ENCODE assay signal across 13 cellular contexts in the genomic region with DNA sequence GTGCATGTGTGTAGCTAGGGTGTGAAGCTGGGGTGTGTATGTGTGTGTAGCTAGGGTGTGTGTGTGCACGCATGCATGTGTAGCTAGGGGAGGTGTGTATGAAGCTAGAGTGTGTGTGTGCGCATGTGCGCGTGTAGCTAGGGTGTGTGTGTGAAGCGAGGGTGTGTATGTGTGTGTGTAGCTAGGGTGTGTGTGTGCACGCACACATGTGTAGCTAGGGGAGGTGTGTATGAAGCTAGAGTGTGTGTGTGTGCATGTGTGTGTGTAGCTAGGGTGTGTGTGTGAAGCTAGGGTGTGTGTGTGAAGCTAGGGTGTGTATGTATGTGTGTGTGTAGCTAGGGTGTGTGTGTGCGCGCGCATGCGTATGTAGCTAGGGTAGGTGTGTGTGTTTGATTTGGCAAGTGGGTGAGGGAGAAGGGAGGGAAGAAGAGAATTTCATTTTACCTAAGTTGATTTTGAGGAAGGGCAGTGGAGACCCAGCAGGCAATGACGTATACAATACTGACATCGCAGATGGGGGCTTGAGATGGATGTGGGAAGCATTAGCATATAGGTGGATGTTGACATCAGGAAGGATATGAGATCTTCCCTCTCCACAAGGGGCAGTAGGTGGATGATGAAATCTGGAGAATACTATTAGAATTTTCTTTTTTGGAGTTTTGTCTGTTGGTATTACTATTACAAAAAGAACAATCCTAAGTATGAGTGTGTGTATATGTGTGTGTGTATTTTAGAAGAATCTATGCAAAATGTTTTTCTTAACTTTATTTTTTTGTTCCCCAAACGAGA.
DNase-seq lines count a peak whose midpoint lies in the region; ATAC-seq and TF ChIP-seq lines count a peak whose summit lies in the region.
"Had no signal": no experiment of that assay in that cellular context is flagged by ENCODE, and none has a peak within 500 bp of the region (broad histone marks: within the 10 kb centered on the region; RNA-seq: fewer than 3 reads in every experiment).

No MANE protein-coding gene starts in this region.

- no peak for TF ChIP-seq POLR2A in spleen (IDR thresholded peaks at IDR 0.05)
- TF ChIP-seq POLR2A in gastrocnemius medialis (IDR thresholded peaks at IDR 0.05) = no peak

- no peaks in the 10 kb centered on the region for H3K9me3 ChIP-seq in SK-N-SH
- H3K9me3 ChIP-seq in OCI-LY7 (ENCODE audit: low read length) = no peaks in the 10 kb centered on the region
- no peaks in the 10 kb centered on the region for H3K9me3 ChIP-seq in upper lobe of right lung
- H3K9me3 ChIP-seq in spleen = no peaks in the 10 kb centered on the region
- H3K9me3 ChIP-seq in gastrocnemius medialis = no peaks in the 10 kb centered on the region

- in situ Hi-C loops in gastrocnemius medialis (cut with MboI; ENCODE audit: low sequenced_read_pairs in 4 of 4) = no loop called here

- H3K79me2 ChIP-seq in SK-N-SH (ENCODE audit: insufficient read depth) (no peaks in the 10 kb centered on the region), OCI-LY7 (ENCODE audit: insufficient read depth, low read depth, low read length) (no peaks in the 10 kb centered on the region)

- no peaks in the 10 kb centered on the region for H3K4me1 ChIP-seq in SK-N-SH (ENCODE audit: control insufficient read depth in 1 of 2, insufficient read depth in 2 of 2, low read depth in 1 of 2, low read length in 1 of 2)
- no peaks in the 10 kb centered on the region for H3K4me1 ChIP-seq in OCI-LY7 (ENCODE audit: insufficient read depth, low read length, poor library complexity, severe bottlenecking)
- H3K4me1 ChIP-seq in upper lobe of right lung = no peaks in the 10 kb centered on the region
- no peaks in the 10 kb centered on the region for H3K4me1 ChIP-seq in spleen
- H3K4me1 ChIP-seq in gastrocnemius medialis = no peaks in the 10 kb centered on the region

- CTCF ChIA-PET in SK-N-SH (lab: Yijun Ruan, JAX) (interaction anchor here (1.4 to 2.3 kb wide), 3 partner anchors 12 to 33 kb away, joined by 4 to 6 read pairs (median 4); no protein-coding TSS in a partner anchor), OCI-LY7 (lab: Charles Lee; ENCODE audit: unreplicated experiment) (no interaction called here)

- H3K9ac ChIP-seq in SK-N-SH = no peak overlapping the region

- WGBS in SK-N-SH (ENCODE audit: low lambda C conversion rate) = 95% methylated on average over 13 of the region's 13 CpGs
- 88 to 95% (median 92%) methylated on average over 13 of the region's 13 CpGs for WGBS in spleen, 5 donors

- H2AFZ ChIP-seq in SK-N-SH (ENCODE audit: low read depth) (no peak overlapping the region), OCI-LY7 (ENCODE audit: low read length) (no peak overlapping the region)

- H3K4me3 ChIP-seq in SK-N-SH (ENCODE audit: low read depth in 2 of 2, low read length in 1 of 2) (no peak overlapping the region), OCI-LY7 (ENCODE audit: low read depth, low read length, poor library complexity, severe bottlenecking) (no peak overlapping the region), fibroblast of pulmonary artery (replicated peaks; ENCODE audit: low read depth, low read length) (no peak overlapping the region), upper lobe of right lung (no peak overlapping the region), spleen (no peak overlapping the region), gastrocnemius medialis (no peak overlapping the region)

- H3K27me3 ChIP-seq in SK-N-SH (ENCODE audit: insufficient read depth) (no peaks in the 10 kb centered on the region), upper lobe of right lung (no peaks in the 10 kb centered on the region), spleen (replicated peaks in 1 of 7) (no peaks in the 10 kb centered on the region), gastrocnemius medialis (no peaks in the 10 kb centered on the region)

- no peak for DNase-seq in SK-N-SH
- no peak for DNase-seq in OCI-LY7 (ENCODE audit: low spot score)
- DNase-seq in fibroblast of pulmonary artery (ENCODE audit: low read depth) = no peak
- no peak for DNase-seq in upper lobe of right lung
- DNase-seq in spleen = no peak
- no peak for DNase-seq in gastrocnemius medialis
- DNase-seq: activated gamma-delta T cell; foreskin melanocyte; Karpas-422; NCI-H2081; stimulated activated naive CD4-positive, alpha-beta T cell had no signal

- intact Hi-C loops in OCI-LY7 (cut with micrococcal nuclease; ENCODE audit: unreplicated experiment) = no loop called here
- intact Hi-C loops in upper lobe of right lung (cut with DNase I) = no loop called here
- intact Hi-C loops in spleen (cut with DNase I; ENCODE audit: low total_unique reads) = no loop called here
- intact Hi-C loops in gastrocnemius medialis (cut with DNase I; ENCODE audit: low total_unique reads) = no loop called here

- TF ChIP-seq RAD21 in SK-N-SH (IDR thresholded peaks at IDR 0.05; ENCODE audit: low read length) = no peak

- H4K20me1 ChIP-seq in SK-N-SH (ENCODE audit: insufficient read depth) (no peaks in the 10 kb centered on the region), OCI-LY7 (ENCODE audit: insufficient read depth, low read length) (no peaks in the 10 kb centered on the region)

- no TSS peak for BruUV-seq in OCI-LY7 (replicated peaks; lab: Mats Ljungman, UMichigan)

- TF ChIP-seq EP300 in SK-N-SH (IDR thresholded peaks at IDR 0.05; ENCODE audit: borderline replicate concordance in 1 of 2, low read depth in 1 of 2, low read length in 1 of 2) = no peak

- peaks cover 7 to 22% of the 10 kb centered on the region in 2 experiments for H3K36me3 ChIP-seq in SK-N-SH (replicated peaks in 1 of 2; ENCODE audit: control insufficient read depth in 1 of 2, insufficient read depth in 2 of 2, low read length in 1 of 2)
- no peaks in the 10 kb centered on the region for H3K36me3 ChIP-seq in OCI-LY7 (ENCODE audit: insufficient read depth, low read length)
- H3K36me3 ChIP-seq in upper lobe of right lung = peaks cover 21% of the 10 kb centered on the region
- peaks cover 0 to 4% (median 0%) of the 10 kb centered on the region in 6 donors for H3K36me3 ChIP-seq in spleen
- H3K36me3 ChIP-seq in gastrocnemius medialis = no peaks in the 10 kb centered on the region

- no peaks in the 10 kb centered on the region for H3F3A ChIP-seq in SK-N-SH (replicated peaks; ENCODE audit: insufficient read depth)

- H3K4me2 ChIP-seq in SK-N-SH (no peak overlapping the region), OCI-LY7 (ENCODE audit: low read length) (no peak overlapping the region)

- POLR2A ChIA-PET in SK-N-SH (lab: Yijun Ruan, JAX) = no interaction called here
- POLR2A ChIA-PET in OCI-LY7 (lab: Charles Lee) = no interaction called here

- TF ChIP-seq CTCF in SK-N-SH (IDR thresholded peaks at IDR 0.05) = peak; percentile 16; the same call in 1 of the 2 replicates
- peak; percentile 27; the same call in 1 of the 2 replicates for TF ChIP-seq CTCF in OCI-LY7 (conservative IDR thresholded peaks at IDR 0.05; ENCODE audit: low read length)
- peak; percentile 7 for TF ChIP-seq CTCF in fibroblast of pulmonary artery (IDR thresholded peaks at IDR 0.05; ENCODE audit: low read length, missing control alignments)
- no peak for TF ChIP-seq CTCF in upper lobe of right lung (IDR thresholded peaks at IDR 0.05)
- TF ChIP-seq CTCF in spleen (IDR thresholded peaks at IDR 0.05 in 8 of 11, conservative IDR thresholded peaks at IDR 0.05 in 3 of 11) = no peak
- TF ChIP-seq CTCF in gastrocnemius medialis (IDR thresholded peaks at IDR 0.05 in 4 of 5, conservative IDR thresholded peaks at IDR 0.05 in 1 of 5) = no peak

- no peak overlapping the region for H3K27ac ChIP-seq in SK-N-SH (ENCODE audit: low read depth in 2 of 2, low read length in 1 of 2)
- H3K27ac ChIP-seq in OCI-LY7 (ENCODE audit: low read depth, low read length, poor library complexity, severe bottlenecking) = no peak overlapping the region
- H3K27ac ChIP-seq in upper lobe of right lung = no peak overlapping the region
- no peak overlapping the region for H3K27ac ChIP-seq in spleen
- H3K27ac ChIP-seq in gastrocnemius medialis = no peak overlapping the region

- ATAC-seq in SK-N-SH treated with all-trans-retinoic acid at 6 μM for 48 hours (no peak), upper lobe of right lung (peak; percentile 41), HG02798 (IDR thresholded peaks at IDR 0.05; ENCODE audit: poor library complexity, unreplicated experiment) (no peak), gastrocnemius medialis (no peak)

- no peaks in the 10 kb centered on the region for H3K9me2 ChIP-seq in SK-N-SH
- no peaks in the 10 kb centered on the region for H3K9me2 ChIP-seq in OCI-LY7 (ENCODE audit: insufficient read depth, low read length)

TF ChIP-seq in SK-N-SH, 30 proteins besides CTCF, POLR2A, EP300 and RAD21:
- no peak for TF ChIP-seq TEAD4 (IDR thresholded peaks at IDR 0.05; ENCODE audit: borderline replicate concordance, insufficient read depth)
- TF ChIP-seq MEF2A (IDR thresholded peaks at IDR 0.05; ENCODE audit: borderline replicate concordance, low read depth) = no peak
- no peak for TF ChIP-seq TAF1 (IDR thresholded peaks at IDR 0.05; ENCODE audit: borderline replicate concordance, low read depth, low read length)
- TF ChIP-seq GATA2 (CRISPR knock-in tag; IDR thresholded peaks at IDR 0.05) = no peak
- TF ChIP-seq RFX5 (IDR thresholded peaks at IDR 0.05; ENCODE audit: low read length) = no peak
- no peak for TF ChIP-seq NRF1 (IDR thresholded peaks at IDR 0.05; ENCODE audit: low read depth, low read length)
- no peak for TF ChIP-seq SIN3A (IDR thresholded peaks at IDR 0.05; ENCODE audit: borderline replicate concordance, low read depth, low read length)

TF ChIP-seq in SK-N-SH treated with all-trans-retinoic acid at 6 μM for 48 hours, 23 proteins besides CTCF, POLR2A, EP300 and RAD21 (continues in another document):
- TF ChIP-seq, protein P1, sequence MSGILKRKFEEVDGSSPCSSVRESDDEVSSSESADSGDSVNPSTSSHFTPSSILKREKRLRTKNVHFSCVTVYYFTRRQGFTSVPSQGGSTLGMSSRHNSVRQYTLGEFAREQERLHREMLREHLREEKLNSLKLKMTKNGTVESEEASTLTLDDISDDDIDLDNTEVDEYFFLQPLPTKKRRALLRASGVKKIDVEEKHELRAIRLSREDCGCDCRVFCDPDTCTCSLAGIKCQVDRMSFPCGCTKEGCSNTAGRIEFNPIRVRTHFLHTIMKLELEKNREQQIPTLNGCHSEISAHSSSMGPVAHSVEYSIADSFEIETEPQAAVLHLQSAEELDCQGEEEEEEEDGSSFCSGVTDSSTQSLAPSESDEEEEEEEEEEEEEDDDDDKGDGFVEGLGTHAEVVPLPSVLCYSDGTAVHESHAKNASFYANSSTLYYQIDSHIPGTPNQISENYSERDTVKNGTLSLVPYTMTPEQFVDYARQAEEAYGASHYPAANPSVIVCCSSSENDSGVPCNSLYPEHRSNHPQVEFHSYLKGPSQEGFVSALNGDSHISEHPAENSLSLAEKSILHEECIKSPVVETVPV (CRISPR knock-in tag; IDR thresholded peaks at IDR 0.05) = no peak
- TF ChIP-seq ZNF8 (CRISPR knock-in tag; IDR thresholded peaks at IDR 0.05) = no peak
- no peak for TF ChIP-seq RARB (CRISPR knock-in tag; IDR thresholded peaks at IDR 0.05)
- no peak for TF ChIP-seq OSR1 (CRISPR knock-in tag; IDR thresholded peaks at IDR 0.05)

Comparison
In these comparisons a context has a peak if more than half of its experiments do, and no peak if none do; other contexts are left out.
1. CTCF ChIP-seq: peak in SK-N-SH (single experiment), OCI-LY7 (single experiment) and fibroblast of pulmonary artery (single experiment); none in upper lobe of right lung (single experiment), spleen (0 of 11) and gastrocnemius medialis (0 of 5).